ENCODE assay signal across 29 cellular contexts in the genomic region with DNA sequence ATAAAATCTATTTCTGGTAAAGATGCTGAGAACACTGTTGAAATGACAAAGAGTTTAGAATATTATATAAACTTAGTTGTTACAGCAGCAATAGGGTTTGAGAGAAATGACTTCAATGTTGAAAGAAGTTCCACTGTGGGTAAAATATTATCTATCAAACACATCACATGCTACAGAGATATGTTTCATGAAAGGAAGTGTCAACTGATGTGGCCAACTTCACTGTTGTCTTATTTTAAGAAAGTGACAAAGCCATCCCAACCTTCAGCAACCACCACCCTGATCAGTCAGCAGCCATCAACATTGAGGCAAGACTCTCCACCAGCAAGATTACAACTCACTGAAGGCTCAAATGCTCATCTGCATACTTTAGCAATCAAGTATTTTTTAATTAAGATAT.
"Had no signal": no experiment of that assay in that cellular context is flagged by ENCODE, and none has a peak within 500 bp of the region (broad histone marks: within the 10 kb centered on the region; RNA-seq: fewer than 3 reads in every experiment).

No MANE protein-coding gene starts in this region.

- DNase-seq: activated B cell treated with CpG ODN at 0.5 μM for 24 hours; activated CD4-positive, alpha-beta memory T cell treated with anti-CD3 and anti-CD28 coated beads, Interleukin-2, amount 10 ng/mL, durations not matched to agents 7 days and 5 days; activated CD4-positive, alpha-beta T cell treated with anti-CD3 and anti-CD28 coated beads, Interleukin-2, amount 10 ng/mL, durations not matched to agents 24 days and 14 days; activated CD8-positive, alpha-beta memory T cell treated with anti-CD3 and anti-CD28 coated beads, Interleukin-2, amount 50 U/mL, for 48 hours; activated effector memory CD4-positive, alpha-beta T cell treated with Interleukin-2 at 50 U/mL for 16 hours; activated gamma-delta T cell treated with Interleukin-2 at 50 U/mL for 16 hours; activated naive CD4-positive, alpha-beta T cell treated with anti-CD3 and anti-CD28 coated beads, Interleukin-2, amount 50 U/mL, for 16 hours; activated naive CD4-positive, alpha-beta T cell treated with Interleukin-2 at 50 U/mL for 16 hours; activated T-cell treated with anti-CD3 and anti-CD28 coated beads for 4 hours; activated T-cell treated with anti-CD3 and anti-CD28 coated beads, Interleukin-2, amount 50 U/mL, for 24 hours; activated T-cell treated with anti-CD3 and anti-CD28 coated beads, Interleukin-2, amount 50 U/mL, for 72 hours; amniotic stem cell; anterior cingulate cortex; brain microvascular endothelial cell; cortex of kidney; dermis blood vessel endothelial cell; effector CD4-positive, alpha-beta T cell; effector memory CD8-positive, alpha-beta T cell; erythroblast; foreskin keratinocyte; gastrocnemius medialis; glutamatergic neuron; SW 1271; T-cell; WERI-Rb-1 had no signal

- H3K27ac Mint-ChIP-seq: activated B cell treated with CpG ODN at 0.5 μM for 24 hours; activated CD4-positive, alpha-beta memory T cell treated with anti-CD3 and anti-CD28 coated beads, Interleukin-2, amount 10 ng/mL, durations not matched to agents 7 days and 5 days; activated CD4-positive, alpha-beta T cell treated with anti-CD3 and anti-CD28 coated beads, Interleukin-2, amount 10 ng/mL, durations not matched to agents 24 days and 14 days; activated naive CD8-positive, alpha-beta T cell; activated T-cell treated with anti-CD3 and anti-CD28 coated beads, Interleukin-2, amount 50 U/mL, for 24 hours; activated T-cell treated with anti-CD3 and anti-CD28 coated beads, Interleukin-2, amount 50 U/mL, for 72 hours; effector memory CD8-positive, alpha-beta T cell; T-cell; T-helper 1 cell treated with Interleukin-12 subunit alpha and Interleukin-12 subunit beta and Interleukin-4 antibody, amounts not matched to agents 30 μg/mL and 1 μg/mL, for 36 hours had no signal

- ATAC-seq: activated CD4-positive, CD25-positive, alpha-beta regulatory T cell treated with anti-CD3 and anti-CD28 coated beads, Interleukin-2, amount 50 U/mL, for 24 hours; effector memory CD8-positive, alpha-beta T cell; foreskin keratinocyte; gastrocnemius medialis; T-cell had no signal

- H3K27ac ChIP-seq: brain microvascular endothelial cell, esophagus muscularis mucosa, foreskin keratinocyte, WERI-Rb-1 had no signal

- H3K9me3 ChIP-seq: esophagus muscularis mucosa, gastrocnemius medialis had no signal

- H3K4me1 Mint-ChIP-seq: activated B cell treated with CpG ODN at 0.5 μM for 24 hours had no signal

- H3K4me3 Mint-ChIP-seq: activated B cell treated with CpG ODN at 0.5 μM for 24 hours; activated CD4-positive, alpha-beta memory T cell treated with anti-CD3 and anti-CD28 coated beads, Interleukin-2, amount 10 ng/mL, durations not matched to agents 7 days and 5 days; activated CD4-positive, alpha-beta T cell treated with anti-CD3 and anti-CD28 coated beads, Interleukin-2, amount 10 ng/mL, durations not matched to agents 24 days and 14 days; activated naive CD8-positive, alpha-beta T cell; activated T-cell treated with anti-CD3 and anti-CD28 coated beads, Interleukin-2, amount 50 U/mL, for 24 hours; activated T-cell treated with anti-CD3 and anti-CD28 coated beads, Interleukin-2, amount 50 U/mL, for 72 hours; effector memory CD8-positive, alpha-beta T cell; T-cell; T-helper 1 cell treated with Interleukin-12 subunit alpha and Interleukin-12 subunit beta and Interleukin-4 antibody, amounts not matched to agents 30 μg/mL and 1 μg/mL, for 36 hours had no signal

- H3K27me3 Mint-ChIP-seq: activated B cell treated with CpG ODN at 0.5 μM for 24 hours; activated CD4-positive, alpha-beta memory T cell treated with anti-CD3 and anti-CD28 coated beads, Interleukin-2, amount 10 ng/mL, durations not matched to agents 7 days and 5 days; activated CD4-positive, alpha-beta T cell treated with anti-CD3 and anti-CD28 coated beads, Interleukin-2, amount 10 ng/mL, durations not matched to agents 24 days and 14 days; activated naive CD8-positive, alpha-beta T cell; activated T-cell treated with anti-CD3 and anti-CD28 coated beads, Interleukin-2, amount 50 U/mL, for 24 hours; effector memory CD8-positive, alpha-beta T cell; T-cell had no signal

- H3K27me3 ChIP-seq: brain microvascular endothelial cell, esophagus muscularis mucosa, foreskin keratinocyte, gastrocnemius medialis had no signal

- H3K4me3 ChIP-seq: esophagus muscularis mucosa, gastrocnemius medialis had no signal

- H3K9me3 Mint-ChIP-seq: activated B cell treated with CpG ODN at 0.5 μM for 24 hours; activated CD4-positive, alpha-beta T cell treated with anti-CD3 and anti-CD28 coated beads, Interleukin-2, amount 10 ng/mL, durations not matched to agents 24 days and 14 days; activated T-cell treated with anti-CD3 and anti-CD28 coated beads, Interleukin-2, amount 50 U/mL, for 24 hours; effector memory CD8-positive, alpha-beta T cell; T-cell had no signal

- H3K4me1 ChIP-seq: esophagus muscularis mucosa, foreskin keratinocyte, gastrocnemius medialis had no signal
